Comparison of ENCODE assay signal across 11 cellular contexts in the genomic region with DNA sequence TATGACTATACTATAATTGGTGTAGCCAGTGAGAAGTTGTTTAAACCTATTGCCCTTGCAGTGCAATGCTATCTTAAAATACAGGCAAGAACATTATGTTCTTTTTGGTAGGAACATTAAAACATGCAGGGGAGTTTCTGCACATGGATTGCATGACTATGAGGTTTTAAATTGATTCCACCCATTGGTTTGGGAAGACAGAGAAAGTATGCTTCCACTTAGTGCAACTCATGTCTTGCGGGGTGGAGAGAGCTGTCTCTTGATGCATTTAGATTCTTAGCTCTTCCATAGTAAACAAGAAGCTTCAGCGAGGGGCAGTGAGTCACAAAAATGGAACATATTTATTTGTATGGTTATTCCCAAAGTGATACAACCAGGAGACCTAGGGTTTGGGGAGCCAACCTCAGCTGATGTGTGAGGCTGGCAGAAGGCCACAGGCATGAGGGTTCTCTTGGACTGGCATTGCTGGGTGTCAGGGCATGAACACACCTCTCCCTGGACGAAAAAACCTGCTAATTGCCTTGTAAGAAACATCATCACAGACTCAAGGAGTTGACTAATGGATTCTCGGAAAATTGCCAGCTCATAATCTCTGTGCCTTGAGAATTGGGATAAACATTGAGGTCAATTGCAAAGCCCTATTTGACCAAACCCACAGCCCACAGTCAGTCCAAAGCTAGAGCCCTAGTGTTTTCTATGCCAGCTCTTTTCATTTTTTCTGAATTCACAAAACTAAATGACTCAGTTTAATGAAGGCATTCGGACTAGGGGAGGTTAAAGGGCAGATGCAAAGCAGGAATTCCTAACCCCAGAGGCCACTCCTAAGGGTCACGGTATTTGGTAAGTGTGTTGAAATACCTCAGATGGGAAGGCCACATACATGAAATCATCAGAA. TPM values are rescaled to one million over a fixed set of nuclear protein-coding genes. Genes with fewer than 3 reads are reported as not detected.
DNase-seq lines count a peak whose midpoint lies in the region; ATAC-seq and TF ChIP-seq lines count a peak whose summit lies in the region.
"Had no signal": no experiment of that assay in that cellular context is flagged by ENCODE, and none has a peak within 500 bp of the region (broad histone marks: within the 10 kb centered on the region; RNA-seq: fewer than 3 reads in every experiment).

No MANE protein-coding gene starts in this region.

- H3K4me1 ChIP-seq in right atrium auricular region = peaks cover 0 to 31% of the 10 kb centered on the region in 2 donors
- peaks cover 0 to 19% (median 7%) of the 10 kb centered on the region in 9 donors for H3K4me1 ChIP-seq in heart right ventricle
- peaks cover 0 to 2% (median 0%) of the 10 kb centered on the region in 4 donors for H3K4me1 ChIP-seq in tibial nerve

- H3K27ac Mint-ChIP-seq in activated T-cell treated with anti-CD3 and anti-CD28 coated beads, Interleukin-2, amount 50 U/mL, for 72 hours = peak overlapping the region; percentile 93

- peaks cover 0 to 3% of the 10 kb centered on the region in 2 donors for H3K36me3 Mint-ChIP-seq in activated T-cell treated with anti-CD3 and anti-CD28 coated beads, Interleukin-2, amount 50 U/mL, for 72 hours (ENCODE audit: insufficient read depth in 2 of 2)

- no peaks in the 10 kb centered on the region for H3K9me3 ChIP-seq in right atrium auricular region
- H3K9me3 ChIP-seq in heart right ventricle = no peaks in the 10 kb centered on the region
- H3K9me3 ChIP-seq in tibial nerve = no peaks in the 10 kb centered on the region

- H3K4me3 Mint-ChIP-seq in activated T-cell treated with anti-CD3 and anti-CD28 coated beads, Interleukin-2, amount 50 U/mL, for 72 hours = peak overlapping the region; percentile 6 to 71

- H3K36me3 ChIP-seq in right atrium auricular region = no peaks in the 10 kb centered on the region
- H3K36me3 ChIP-seq in heart right ventricle = no peaks in the 10 kb centered on the region
- H3K36me3 ChIP-seq in tibial nerve = no peaks in the 10 kb centered on the region
- H3K36me3 ChIP-seq: BLaER1 treated with 17β-estradiol and CSF1 and Interleukin-3, amounts not matched to agents 10 nM and 100 nM had no signal

- no peak overlapping the region for H3K4me3 ChIP-seq in right atrium auricular region
- no peak overlapping the region for H3K4me3 ChIP-seq in heart right ventricle
- H3K4me3 ChIP-seq in fibroblast of villous mesenchyme (ENCODE audit: low read depth, low read length) = no peak overlapping the region
- no peak overlapping the region for H3K4me3 ChIP-seq in tibial nerve
- H3K4me3 ChIP-seq: BLaER1 treated with 17β-estradiol and CSF1 and Interleukin-3, amounts not matched to agents 10 nM and 100 nM had no signal

- H3K4me1 Mint-ChIP-seq in activated T-cell treated with anti-CD3 and anti-CD28 coated beads, Interleukin-2, amount 50 U/mL, for 72 hours (ENCODE audit: low read depth) = peaks cover 41% of the 10 kb centered on the region

- H3K27me3 ChIP-seq in right atrium auricular region (no peaks in the 10 kb centered on the region), heart right ventricle (no peaks in the 10 kb centered on the region), tibial nerve (no peaks in the 10 kb centered on the region)
- H3K27me3 ChIP-seq: BLaER1 treated with 17β-estradiol and CSF1 and Interleukin-3, amounts not matched to agents 10 nM and 100 nM had no signal

- TF ChIP-seq EP300 in tibial nerve (IDR thresholded peaks at IDR 0.05) = peak in 1 of 2 donors; percentile 44

- TF ChIP-seq CTCF in right atrium auricular region (IDR thresholded peaks at IDR 0.05) = no peak
- no peak for TF ChIP-seq CTCF in heart right ventricle (IDR thresholded peaks at IDR 0.05)
- no peak for TF ChIP-seq CTCF in fibroblast of villous mesenchyme (IDR thresholded peaks at IDR 0.05; ENCODE audit: insufficient read depth, low read depth, low read length)
- TF ChIP-seq CTCF in tibial nerve (IDR thresholded peaks at IDR 0.05) = no peak

- no peak for TF ChIP-seq POLR2A in tibial nerve (IDR thresholded peaks at IDR 0.05)

- WGBS in heart right ventricle, 2 donors = 81 to 86% methylated on average over 6 of the region's 6 CpGs
- 46 to 54% methylated on average over 6 of the region's 6 CpGs for WGBS in tibial nerve, 2 donors

- no peak for ATAC-seq in heart right ventricle
- ATAC-seq in activated T-cell treated with anti-CD3 and anti-CD28 coated beads, Interleukin-2, amount 50 U/mL, for 72 hours (replicated peaks in 1 of 2) = peak; percentile 59 to 73

- no peaks in the 10 kb centered on the region for H3K27me3 Mint-ChIP-seq in activated T-cell treated with anti-CD3 and anti-CD28 coated beads, Interleukin-2, amount 50 U/mL, for 72 hours (ENCODE audit: low read depth)

- intact Hi-C loops in heart right ventricle (cut with DNase I) = no loop called here

- DNase-seq in right atrium auricular region (ENCODE audit: low spot score) (no peak), heart right ventricle (no peak), fibroblast of villous mesenchyme (ENCODE audit: low read depth) (peak; percentile 98), tibial nerve (ENCODE audit: low spot score in 2 of 2) (peak in 1 of 2 donors; percentile 26), GM19238 (ENCODE audit: insufficient read length, low spot score) (no peak), NCI-H446 (lab: John Stamatoyannopoulos, UW) (no peak), OCI-M2 (lab: John Stamatoyannopoulos, UW; ENCODE audit: unreplicated experiment) (no peak)
- DNase-seq in activated T-cell treated with anti-CD3 and anti-CD28 coated beads, Interleukin-2, amount 50 U/mL, for 72 hours = peak; percentile 25 to 28
- DNase-seq: activated CD4-positive, CD25-positive, alpha-beta regulatory T cell treated with anti-CD3 and anti-CD28 coated beads, Interleukin-2, amount 50 U/mL, for 72 hours; NCI-H1436 had no signal

- peaks cover 2 to 9% of the 10 kb centered on the region in 2 donors for H3K9me3 Mint-ChIP-seq in activated T-cell treated with anti-CD3 and anti-CD28 coated beads, Interleukin-2, amount 50 U/mL, for 72 hours

- peak overlapping the region; percentile 36 to 72 for H3K27ac ChIP-seq in right atrium auricular region
- H3K27ac ChIP-seq in heart right ventricle = no peak overlapping the region
- peak overlapping the region in 3 of 4 donors; percentile 34 to 81 (median 76) for H3K27ac ChIP-seq in tibial nerve
- H3K27ac ChIP-seq: BLaER1 treated with 17β-estradiol and CSF1 and Interleukin-3, amounts not matched to agents 10 nM and 100 nM had no signal

RNA-seq across cellular contexts. Expression of a gene that starts 39.3 kb away (rescaled TPM):
- 10 to 100 TPM; 10.9 to 12.2 TPM for total RNA-seq in right atrium auricular region
- total RNA-seq in heart right ventricle = 10 to 100 TPM in 1 of 10 donors, 1 to 10 TPM in 9; 1.2 to 16.5 (median 6.1) TPM
- polyA plus RNA-seq in heart right ventricle = 1 to 10 TPM; 3.4 to 5.0 TPM
- total RNA-seq in activated T-cell treated with anti-CD3 and anti-CD28 coated beads, Interleukin-2, amount 50 U/mL, for 72 hours = 1 to 10 TPM in 1 of 2 donors, under 1 TPM in 1; 0.48 to 1.4 TPM
- total RNA-seq in fibroblast of villous mesenchyme = 0.43 and 1.3 TPM in 2 replicates
- total RNA-seq in tibial nerve = 1 to 10 TPM; 2.4 to 9.2 (median 6.5) TPM

Comparison
In these comparisons a context has a peak if more than half of its experiments do, and no peak if none do; other contexts are left out.
1. H3K27ac ChIP-seq: peak in right atrium auricular region (2 of 2) and tibial nerve (3 of 4); none in heart right ventricle (0 of 10).
2. DNase-seq: peak in activated T-cell treated with anti-CD3 and anti-CD28 coated beads, Interleukin-2, amount 50 U/mL, for 72 hours (2 of 2) and fibroblast of villous mesenchyme (single experiment); none in right atrium auricular region (single experiment), heart right ventricle (0 of 2), GM19238 (single experiment), NCI-H446 (0 of 2) and OCI-M2 (single experiment).
3. ATAC-seq: peak in activated T-cell treated with anti-CD3 and anti-CD28 coated beads, Interleukin-2, amount 50 U/mL, for 72 hours (2 of 2); none in heart right ventricle (0 of 8).